ENCODE assay signal across 9 cellular contexts in the genomic region with DNA sequence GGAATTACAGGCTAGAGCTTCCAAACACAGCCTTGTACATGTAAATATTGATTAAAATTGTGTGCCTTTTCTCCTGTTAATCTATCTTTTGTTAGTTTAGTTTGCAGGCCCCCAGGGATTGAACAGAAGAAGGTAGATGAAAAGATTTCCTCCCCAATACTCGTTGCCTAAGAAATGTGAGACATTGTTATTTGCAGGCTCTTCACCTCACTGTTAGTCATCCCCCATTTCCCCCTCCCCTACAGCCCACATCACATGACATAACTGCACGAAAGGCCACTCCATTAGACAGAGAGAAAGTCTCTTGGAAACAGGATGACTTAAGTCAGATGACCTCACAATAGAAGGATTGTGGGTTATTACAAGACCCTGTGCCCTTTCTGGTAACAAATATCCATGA. TPM values are rescaled to one million over a fixed set of nuclear protein-coding genes. Genes with fewer than 3 reads are reported as not detected.
DNase-seq lines count a peak whose midpoint lies in the region; ATAC-seq and TF ChIP-seq lines count a peak whose summit lies in the region.
"Had no signal": no experiment of that assay in that cellular context is flagged by ENCODE, and none has a peak within 500 bp of the region (broad histone marks: within the 10 kb centered on the region; RNA-seq: fewer than 3 reads in every experiment).

No MANE protein-coding gene starts in this region.

- CTCF ChIA-PET in WTC11 (lab: Charles Lee) = no interaction called here
- CTCF ChIA-PET in activated CD4-positive, alpha-beta T cell treated with anti-CD3 and anti-CD28 coated beads, Interleukin-2, amount 10 ng/mL, durations not matched to agents 7 days and 5 days (lab: Charles Lee) = no interaction called here

- no peak overlapping the region for H3K4me3 ChIP-seq in uterus

- H3K27ac Mint-ChIP-seq in WTC11 = no peak overlapping the region
- no peak overlapping the region for H3K27ac Mint-ChIP-seq in effector memory CD8-positive, alpha-beta T cell
- no peak overlapping the region for H3K27ac Mint-ChIP-seq in stimulated activated naive B cell treated with anti-CD40 and anti-IgM and Interleukin-4, amounts not matched to agents 10 μg/mL and 1 μg/mL and 100 μg/mL, for 72 hours
- H3K27ac Mint-ChIP-seq in activated CD4-positive, alpha-beta T cell treated with anti-CD3 and anti-CD28 coated beads, Interleukin-2, amount 10 ng/mL, durations not matched to agents 7 days and 5 days = no peak overlapping the region
- H3K27ac Mint-ChIP-seq: CD14-positive monocyte had no signal

- H3K9me3 Mint-ChIP-seq in WTC11 = peaks cover 14% of the 10 kb centered on the region
- H3K9me3 Mint-ChIP-seq in effector memory CD8-positive, alpha-beta T cell = no peaks in the 10 kb centered on the region
- no peaks in the 10 kb centered on the region for H3K9me3 Mint-ChIP-seq in stimulated activated naive B cell treated with anti-CD40 and anti-IgM and Interleukin-4, amounts not matched to agents 10 μg/mL and 1 μg/mL and 100 μg/mL, for 72 hours
- H3K9me3 Mint-ChIP-seq in activated CD4-positive, alpha-beta T cell treated with anti-CD3 and anti-CD28 coated beads, Interleukin-2, amount 10 ng/mL, durations not matched to agents 7 days and 5 days = no peaks in the 10 kb centered on the region

- ATAC-seq in Right ventricle myocardium inferior (peak; percentile 72), WTC11 (peak; percentile 30; the same call in 1 of the 2 replicates)
- ATAC-seq in effector memory CD8-positive, alpha-beta T cell (replicated peaks) = no peak
- ATAC-seq in stimulated activated naive B cell treated with anti-CD40 and anti-IgM and Interleukin-4, amounts not matched to agents 10 μg/mL and 1 μg/mL and 100 μg/mL, for 72 hours (replicated peaks) = no peak

- no peaks in the 10 kb centered on the region; the same call in 1 of the 2 replicates for H3K27me3 Mint-ChIP-seq in WTC11 (ENCODE audit: low read depth)
- no peaks in the 10 kb centered on the region for H3K27me3 Mint-ChIP-seq in effector memory CD8-positive, alpha-beta T cell
- peaks cover 10 to 11% of the 10 kb centered on the region in 2 donors for H3K27me3 Mint-ChIP-seq in stimulated activated naive B cell treated with anti-CD40 and anti-IgM and Interleukin-4, amounts not matched to agents 10 μg/mL and 1 μg/mL and 100 μg/mL, for 72 hours
- peaks cover 2% of the 10 kb centered on the region for H3K27me3 Mint-ChIP-seq in activated CD4-positive, alpha-beta T cell treated with anti-CD3 and anti-CD28 coated beads, Interleukin-2, amount 10 ng/mL, durations not matched to agents 7 days and 5 days

- intact Hi-C loops in Right ventricle myocardium inferior (cut with DNase I) (loop anchor here (10.0 kb wide), 1 partner anchor 309 kb away; no protein-coding TSS in a partner anchor), cardiac septum (cut with DNase I) (no loop called here), uterus (cut with DNase I; ENCODE audit: low total_unique reads) (no loop called here)

- DNase-seq in Right ventricle myocardium inferior (ENCODE audit: missing footprints) (no peak), cardiac septum (ENCODE audit: low spot score) (no peak), WTC11 (ENCODE audit: low spot score) (no peak), iPS-NIHi11 (ENCODE audit: low spot score) (peak; percentile 14), uterus (peak; percentile 57 to 76)
- no peak for DNase-seq in effector memory CD8-positive, alpha-beta T cell
- DNase-seq in stimulated activated naive B cell treated with anti-CD40 and anti-IgM and Interleukin-4, amounts not matched to agents 10 μg/mL and 1 μg/mL and 100 μg/mL, for 72 hours = no peak
- DNase-seq in activated CD4-positive, alpha-beta T cell treated with anti-CD3 and anti-CD28 coated beads, Interleukin-2, amount 10 ng/mL, durations not matched to agents 7 days and 5 days = no peak

- no peaks in the 10 kb centered on the region for H3K9me3 ChIP-seq in uterus

- no peak for TF ChIP-seq POLR2A in uterus (IDR thresholded peaks at IDR 0.05)

- peaks cover 10% of the 10 kb centered on the region; the same call in 1 of the 2 replicates for H3K36me3 Mint-ChIP-seq in WTC11
- H3K36me3 Mint-ChIP-seq in effector memory CD8-positive, alpha-beta T cell (ENCODE audit: insufficient read depth) = no peaks in the 10 kb centered on the region
- H3K36me3 Mint-ChIP-seq in stimulated activated naive B cell treated with anti-CD40 and anti-IgM and Interleukin-4, amounts not matched to agents 10 μg/mL and 1 μg/mL and 100 μg/mL, for 72 hours = no peaks in the 10 kb centered on the region
- H3K36me3 Mint-ChIP-seq in activated CD4-positive, alpha-beta T cell treated with anti-CD3 and anti-CD28 coated beads, Interleukin-2, amount 10 ng/mL, durations not matched to agents 7 days and 5 days (ENCODE audit: low read depth) = no peaks in the 10 kb centered on the region
- H3K36me3 Mint-ChIP-seq: CD14-positive monocyte had no signal

- POLR2A ChIA-PET in WTC11 (lab: Charles Lee) = no interaction called here
- POLR2A ChIA-PET in activated CD4-positive, alpha-beta T cell treated with anti-CD3 and anti-CD28 coated beads, Interleukin-2, amount 10 ng/mL, durations not matched to agents 7 days and 5 days (lab: Charles Lee) = no interaction called here

- H3K27me3 ChIP-seq in uterus = no peaks in the 10 kb centered on the region

- no peaks in the 10 kb centered on the region for H3K36me3 ChIP-seq in uterus

- H3K4me1 Mint-ChIP-seq in WTC11 = peaks cover 22% of the 10 kb centered on the region
- H3K4me1 Mint-ChIP-seq in effector memory CD8-positive, alpha-beta T cell (ENCODE audit: low read depth in 2 of 2) = no peaks in the 10 kb centered on the region
- no peaks in the 10 kb centered on the region for H3K4me1 Mint-ChIP-seq in stimulated activated naive B cell treated with anti-CD40 and anti-IgM and Interleukin-4, amounts not matched to agents 10 μg/mL and 1 μg/mL and 100 μg/mL, for 72 hours
- no peaks in the 10 kb centered on the region for H3K4me1 Mint-ChIP-seq in activated CD4-positive, alpha-beta T cell treated with anti-CD3 and anti-CD28 coated beads, Interleukin-2, amount 10 ng/mL, durations not matched to agents 7 days and 5 days
- H3K4me1 Mint-ChIP-seq: CD14-positive monocyte had no signal

- H3K27ac ChIP-seq in uterus = peak overlapping the region; percentile 56 to 58

- H3K4me3 Mint-ChIP-seq in WTC11 = no peak overlapping the region
- no peak overlapping the region for H3K4me3 Mint-ChIP-seq in effector memory CD8-positive, alpha-beta T cell
- H3K4me3 Mint-ChIP-seq in stimulated activated naive B cell treated with anti-CD40 and anti-IgM and Interleukin-4, amounts not matched to agents 10 μg/mL and 1 μg/mL and 100 μg/mL, for 72 hours = no peak overlapping the region
- no peak overlapping the region for H3K4me3 Mint-ChIP-seq in activated CD4-positive, alpha-beta T cell treated with anti-CD3 and anti-CD28 coated beads, Interleukin-2, amount 10 ng/mL, durations not matched to agents 7 days and 5 days
- H3K4me3 Mint-ChIP-seq: CD14-positive monocyte had no signal

- no peak for TF ChIP-seq CTCF in WTC11 (IDR thresholded peaks at IDR 0.05)
- TF ChIP-seq CTCF in uterus (IDR thresholded peaks at IDR 0.05) = no peak

- H3K4me1 ChIP-seq in uterus = no peaks in the 10 kb centered on the region

TF ChIP-seq in WTC11, 78 proteins besides CTCF, POLR2A, EP300 and RAD21:
- TF ChIP-seq, protein P1, sequence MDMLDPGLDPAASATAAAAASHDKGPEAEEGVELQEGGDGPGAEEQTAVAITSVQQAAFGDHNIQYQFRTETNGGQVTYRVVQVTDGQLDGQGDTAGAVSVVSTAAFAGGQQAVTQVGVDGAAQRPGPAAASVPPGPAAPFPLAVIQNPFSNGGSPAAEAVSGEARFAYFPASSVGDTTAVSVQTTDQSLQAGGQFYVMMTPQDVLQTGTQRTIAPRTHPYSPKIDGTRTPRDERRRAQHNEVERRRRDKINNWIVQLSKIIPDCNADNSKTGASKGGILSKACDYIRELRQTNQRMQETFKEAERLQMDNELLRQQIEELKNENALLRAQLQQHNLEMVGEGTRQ (CRISPR knock-in tag; IDR thresholded peaks at IDR 0.05) = peak; percentile 48; the same call in 1 of the 2 replicates
- no peak for TF ChIP-seq ZNF219 (CRISPR knock-in tag; IDR thresholded peaks at IDR 0.05; ENCODE audit: borderline replicate concordance)

RNA-seq across cellular contexts. Expression of gene MID1, which starts 13.3 kb away (rescaled TPM):
- total RNA-seq in Right ventricle myocardium inferior (7.0 TPM), cardiac septum (35.7 TPM), WTC11 (2021) (40.1 to 52.2 TPM (median 45.4 TPM) in 3 replicates), uterus (10 to 100 TPM in 3 of 4 donors, 1 to 10 TPM in 1; 9.1 to 29.2 (median 18.8) TPM)
- total RNA-seq in activated CD4-positive, alpha-beta T cell treated with anti-CD3 and anti-CD28 coated beads, Interleukin-2, amount 10 ng/mL, durations not matched to agents 7 days and 5 days = under 1 TPM; 0.22 to 0.23 TPM

Comparison
In these comparisons a context has a peak if more than half of its experiments do, and no peak if none do; other contexts are left out.
1. ATAC-seq: peak in Right ventricle myocardium inferior (single experiment) and WTC11 (single experiment); none in effector memory CD8-positive, alpha-beta T cell (single experiment) and stimulated activated naive B cell treated with anti-CD40 and anti-IgM and Interleukin-4, amounts not matched to agents 10 μg/mL and 1 μg/mL and 100 μg/mL, for 72 hours (0 of 2).
2. DNase-seq: peak in iPS-NIHi11 (single experiment) and uterus (2 of 2); none in Right ventricle myocardium inferior (single experiment), cardiac septum (single experiment), WTC11 (single experiment), effector memory CD8-positive, alpha-beta T cell (0 of 3), stimulated activated naive B cell treated with anti-CD40 and anti-IgM and Interleukin-4, amounts not matched to agents 10 μg/mL and 1 μg/mL and 100 μg/mL, for 72 hours (single experiment) and activated CD4-positive, alpha-beta T cell treated with anti-CD3 and anti-CD28 coated beads, Interleukin-2, amount 10 ng/mL, durations not matched to agents 7 days and 5 days (single experiment).